30 cellular contexts compared by ENCODE assay signal in the genomic region with DNA sequence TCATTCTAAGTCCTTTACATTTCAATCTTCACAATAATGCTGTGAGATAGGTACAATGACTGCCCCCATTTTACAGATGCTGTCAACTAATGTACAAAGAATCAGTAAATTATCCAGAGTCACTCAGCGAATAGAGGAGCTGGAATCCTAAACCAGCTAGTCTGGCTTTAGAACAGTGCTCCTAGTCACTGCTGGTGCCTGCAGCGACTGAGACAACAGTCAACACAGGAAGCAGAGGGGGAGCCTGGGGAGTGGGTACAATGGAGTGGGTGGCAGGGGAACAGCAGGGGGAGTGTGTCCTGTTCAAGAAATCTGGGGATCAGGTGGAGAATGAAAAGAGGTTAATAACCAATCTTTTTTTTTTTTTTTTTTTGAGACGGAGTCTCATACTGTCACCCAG.
"Had no signal": no experiment of that assay in that cellular context is flagged by ENCODE, and none has a peak within 500 bp of the region (broad histone marks: within the 10 kb centered on the region; RNA-seq: fewer than 3 reads in every experiment).

No MANE protein-coding gene starts in this region.

- H3K4me1 ChIP-seq: breast epithelium, colonic mucosa had no signal

- H3K27me3 Mint-ChIP-seq: activated CD4-positive, alpha-beta memory T cell treated with anti-CD3 and anti-CD28 coated beads, Interleukin-2, amount 10 ng/mL, durations not matched to agents 7 days and 5 days; activated CD4-positive, alpha-beta T cell treated with anti-CD3 and anti-CD28 coated beads, Interleukin-2, amount 10 ng/mL, durations not matched to agents 7 days and 5 days; activated naive CD4-positive, alpha-beta T cell treated with anti-CD3 and anti-CD28 coated beads, Interleukin-2, amount 10 ng/mL, durations not matched to agents 7 days and 5 days; activated naive CD8-positive, alpha-beta T cell treated with anti-CD3 and anti-CD28 coated beads, Interleukin-2, amount 10 ng/mL, durations not matched to agents 7 days and 5 days; activated T-cell treated with anti-CD3 and anti-CD28 coated beads, Interleukin-2, amount 50 U/mL, for 24 hours; brain had no signal

- H3K4me3 ChIP-seq: ascending aorta, breast epithelium, cardiac muscle cell, colonic mucosa, esophagus muscularis mucosa, gastrocnemius medialis, heart left ventricle had no signal

- H3K9me3 ChIP-seq: ascending aorta, breast epithelium, colonic mucosa, esophagus muscularis mucosa, gastrocnemius medialis, heart left ventricle had no signal

- H3K9me3 Mint-ChIP-seq: activated CD4-positive, alpha-beta memory T cell treated with anti-CD3 and anti-CD28 coated beads, Interleukin-2, amount 10 ng/mL, durations not matched to agents 7 days and 5 days; activated CD4-positive, alpha-beta T cell treated with anti-CD3 and anti-CD28 coated beads, Interleukin-2, amount 10 ng/mL, durations not matched to agents 7 days and 5 days; activated naive CD4-positive, alpha-beta T cell treated with anti-CD3 and anti-CD28 coated beads, Interleukin-2, amount 10 ng/mL, durations not matched to agents 7 days and 5 days; activated naive CD4-positive, alpha-beta T cell treated with anti-CD3 and anti-CD28 coated beads, Interleukin-2, amount 50 U/mL, for 72 hours; activated naive CD8-positive, alpha-beta T cell treated with anti-CD3 and anti-CD28 coated beads, Interleukin-2, amount 10 ng/mL, durations not matched to agents 7 days and 5 days; activated T-cell treated with anti-CD3 and anti-CD28 coated beads, Interleukin-2, amount 50 U/mL, for 24 hours; activated T-cell treated with anti-CD3 and anti-CD28 coated beads, Interleukin-2, amount 50 U/mL, for 72 hours; brain; endodermal cell had no signal

- H3K4me3 Mint-ChIP-seq: activated CD4-positive, alpha-beta memory T cell treated with anti-CD3 and anti-CD28 coated beads, Interleukin-2, amount 10 ng/mL, durations not matched to agents 7 days and 5 days; activated CD4-positive, alpha-beta T cell treated with anti-CD3 and anti-CD28 coated beads, Interleukin-2, amount 10 ng/mL, durations not matched to agents 7 days and 5 days; activated naive CD4-positive, alpha-beta T cell treated with anti-CD3 and anti-CD28 coated beads, Interleukin-2, amount 10 ng/mL, durations not matched to agents 7 days and 5 days; activated naive CD8-positive, alpha-beta T cell treated with anti-CD3 and anti-CD28 coated beads, Interleukin-2, amount 10 ng/mL, durations not matched to agents 7 days and 5 days; activated T-cell treated with anti-CD3 and anti-CD28 coated beads, Interleukin-2, amount 50 U/mL, for 24 hours; activated T-cell treated with anti-CD3 and anti-CD28 coated beads, Interleukin-2, amount 50 U/mL, for 72 hours; brain; endodermal cell had no signal

- DNase-seq: activated CD4-positive, alpha-beta memory T cell treated with anti-CD3 and anti-CD28 coated beads, Interleukin-2, amount 10 ng/mL, durations not matched to agents 7 days and 5 days; activated CD4-positive, alpha-beta T cell treated with anti-CD3 and anti-CD28 coated beads for 1 hour; activated CD4-positive, alpha-beta T cell treated with anti-CD3 and anti-CD28 coated beads for 4 hours; activated CD4-positive, alpha-beta T cell treated with anti-CD3 and anti-CD28 coated beads, Interleukin-2, amount 10 ng/mL, durations not matched to agents 7 days and 5 days; activated CD4-positive, alpha-beta T cell treated with anti-CD3 and anti-CD28 coated beads, Interleukin-2, amount 50 U/mL, for 4 hours; activated CD8-positive, alpha-beta memory T cell treated with anti-CD3 and anti-CD28 coated beads, Interleukin-2, amount 50 U/mL, for 48 hours; activated gamma-delta T cell; activated naive CD4-positive, alpha-beta T cell; activated naive CD4-positive, alpha-beta T cell treated with anti-CD3 and anti-CD28 coated beads, Interleukin-2, amount 10 ng/mL, durations not matched to agents 7 days and 5 days; activated naive CD8-positive, alpha-beta T cell treated with anti-CD3 and anti-CD28 coated beads, Interleukin-2, amount 10 ng/mL, durations not matched to agents 7 days and 5 days; activated T-cell treated with anti-CD3 and anti-CD28 coated beads for 4 hours; activated T-cell treated with anti-CD3 and anti-CD28 coated beads, Interleukin-2, amount 50 U/mL, for 24 hours; activated T-cell treated with anti-CD3 and anti-CD28 coated beads, Interleukin-2, amount 50 U/mL, for 72 hours; central memory CD4-positive, alpha-beta T cell; cerebellar nuclear complex; colonic mucosa; effector CD8-positive, alpha-beta T cell; endodermal cell; erythroblast; foreskin keratinocyte; gastrocnemius medialis; glutamatergic neuron; heart left ventricle; T1000 had no signal

- H3K4me1 Mint-ChIP-seq: activated CD4-positive, alpha-beta memory T cell treated with anti-CD3 and anti-CD28 coated beads, Interleukin-2, amount 10 ng/mL, durations not matched to agents 7 days and 5 days; activated CD4-positive, alpha-beta T cell treated with anti-CD3 and anti-CD28 coated beads, Interleukin-2, amount 10 ng/mL, durations not matched to agents 7 days and 5 days; activated naive CD4-positive, alpha-beta T cell treated with anti-CD3 and anti-CD28 coated beads, Interleukin-2, amount 10 ng/mL, durations not matched to agents 7 days and 5 days; activated naive CD8-positive, alpha-beta T cell treated with anti-CD3 and anti-CD28 coated beads, Interleukin-2, amount 10 ng/mL, durations not matched to agents 7 days and 5 days had no signal

- H3K36me3 ChIP-seq: breast epithelium had no signal

- H3K27ac Mint-ChIP-seq: activated CD4-positive, alpha-beta memory T cell treated with anti-CD3 and anti-CD28 coated beads, Interleukin-2, amount 10 ng/mL, durations not matched to agents 7 days and 5 days; activated CD4-positive, alpha-beta T cell treated with anti-CD3 and anti-CD28 coated beads, Interleukin-2, amount 10 ng/mL, durations not matched to agents 7 days and 5 days; activated naive CD4-positive, alpha-beta T cell treated with anti-CD3 and anti-CD28 coated beads, Interleukin-2, amount 10 ng/mL, durations not matched to agents 7 days and 5 days; activated naive CD8-positive, alpha-beta T cell treated with anti-CD3 and anti-CD28 coated beads, Interleukin-2, amount 10 ng/mL, durations not matched to agents 7 days and 5 days; activated T-cell treated with anti-CD3 and anti-CD28 coated beads, Interleukin-2, amount 50 U/mL, for 24 hours; activated T-cell treated with anti-CD3 and anti-CD28 coated beads, Interleukin-2, amount 50 U/mL, for 72 hours; brain; endodermal cell had no signal

- H3K27me3 ChIP-seq: ascending aorta, breast epithelium, cardiac muscle cell, colonic mucosa, esophagus muscularis mucosa, foreskin keratinocyte, gastrocnemius medialis, heart left ventricle had no signal

- ATAC-seq: activated naive CD4-positive, alpha-beta T cell treated with anti-CD3 and anti-CD28 coated beads, Interleukin-2, amount 50 U/mL, for 72 hours; activated T-cell treated with anti-CD3 and anti-CD28 coated beads, Interleukin-2, amount 50 U/mL, for 72 hours; foreskin keratinocyte; gastrocnemius medialis; heart left ventricle had no signal

- H3K27ac ChIP-seq: ascending aorta, breast epithelium, cardiac muscle cell, colonic mucosa, esophagus muscularis mucosa, foreskin keratinocyte, gastrocnemius medialis, heart left ventricle had no signal
